In the genomic region with DNA sequence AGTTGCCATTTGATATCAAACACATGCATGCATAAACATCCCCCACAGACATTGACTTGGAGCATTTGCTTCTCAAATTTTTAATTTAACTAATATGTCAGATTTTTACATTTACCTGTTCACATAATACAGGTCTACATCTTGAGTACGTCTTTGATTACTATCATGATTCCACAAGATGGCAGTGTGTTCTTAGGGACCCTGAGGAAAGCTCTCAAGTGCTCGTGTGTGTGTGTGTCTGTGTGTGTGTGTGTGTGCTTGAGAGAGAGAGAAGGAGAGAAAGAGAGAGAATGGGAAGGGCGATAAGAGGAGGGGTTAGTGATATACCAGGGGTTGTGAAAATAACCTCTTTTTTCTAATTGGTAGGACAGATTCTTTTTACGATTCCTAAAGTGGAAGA, we compare ENCODE assay signal across 16 cellular contexts.
DNase-seq lines count a peak whose midpoint lies in the region; ATAC-seq and TF ChIP-seq lines count a peak whose summit lies in the region.
"Had no signal": no experiment of that assay in that cellular context is flagged by ENCODE, and none has a peak within 500 bp of the region (broad histone marks: within the 10 kb centered on the region; RNA-seq: fewer than 3 reads in every experiment).

No MANE protein-coding gene starts in this region.

- H3K36me3 Mint-ChIP-seq in activated naive CD4-positive, alpha-beta T cell treated with anti-CD3 and anti-CD28 coated beads, Interleukin-2, amount 50 U/mL, for 24 hours = no peaks in the 10 kb centered on the region
- peaks cover 6% of the 10 kb centered on the region; the same call in 1 of the 2 replicates for H3K36me3 Mint-ChIP-seq in HFFc6 (ENCODE audit: low read depth)
- H3K36me3 Mint-ChIP-seq: natural killer cell had no signal

- no peak overlapping the region for H3K4me2 ChIP-seq in OCI-LY1 (ENCODE audit: low read length)

- peak overlapping the region; percentile 72 for H3K4me3 Mint-ChIP-seq in activated naive CD4-positive, alpha-beta T cell treated with anti-CD3 and anti-CD28 coated beads, Interleukin-2, amount 50 U/mL, for 24 hours
- no peak overlapping the region for H3K4me3 Mint-ChIP-seq in HFFc6
- H3K4me3 Mint-ChIP-seq: natural killer cell had no signal

- TF ChIP-seq CTCF in OCI-LY1 (IDR thresholded peaks at IDR 0.05; ENCODE audit: low read length) = peak; percentile 27; the same call in 1 of the 2 replicates
- TF ChIP-seq CTCF in HFFc6 (IDR thresholded peaks at IDR 0.05) = no peak

- H3K4me1 Mint-ChIP-seq in activated naive CD4-positive, alpha-beta T cell treated with anti-CD3 and anti-CD28 coated beads, Interleukin-2, amount 50 U/mL, for 24 hours = peaks cover 3% of the 10 kb centered on the region
- no peaks in the 10 kb centered on the region for H3K4me1 Mint-ChIP-seq in HFFc6 (ENCODE audit: low read depth)
- H3K4me1 Mint-ChIP-seq: natural killer cell had no signal

- no peak overlapping the region for H2AFZ ChIP-seq in OCI-LY1 (ENCODE audit: low read length)

- peak overlapping the region; percentile 92 for H3K27ac Mint-ChIP-seq in activated naive CD4-positive, alpha-beta T cell treated with anti-CD3 and anti-CD28 coated beads, Interleukin-2, amount 50 U/mL, for 24 hours
- no peak overlapping the region for H3K27ac Mint-ChIP-seq in HFFc6
- H3K27ac Mint-ChIP-seq: natural killer cell had no signal

- no peaks in the 10 kb centered on the region for H4K20me1 ChIP-seq in OCI-LY1 (ENCODE audit: insufficient read depth, low read length)

- no peaks in the 10 kb centered on the region for H3K9me3 ChIP-seq in OCI-LY1 (ENCODE audit: low read length)
- H3K9me3 ChIP-seq: adrenal gland had no signal

- no peak overlapping the region for H3K4me3 ChIP-seq in OCI-LY1 (ENCODE audit: low read depth, low read length, poor library complexity, severe bottlenecking)
- H3K4me3 ChIP-seq: adrenal gland had no signal

- no peaks in the 10 kb centered on the region for H3K9me2 ChIP-seq in OCI-LY1 (ENCODE audit: low read depth, low read length)

- H3K9ac ChIP-seq in OCI-LY1 (ENCODE audit: low read length) = no peak overlapping the region

- H3K27me3 Mint-ChIP-seq in activated naive CD4-positive, alpha-beta T cell treated with anti-CD3 and anti-CD28 coated beads, Interleukin-2, amount 50 U/mL, for 24 hours = peaks cover 8% of the 10 kb centered on the region
- no peaks in the 10 kb centered on the region for H3K27me3 Mint-ChIP-seq in HFFc6 (ENCODE audit: insufficient read depth)

- ATAC-seq in stimulated activated naive CD8-positive, alpha-beta T cell treated with anti-CD3 and anti-CD28 coated beads, Interleukin-15, Interleukin-2, amounts not matched to agents 100 U/mL and 50 U/mL, for 24 hours = peak; percentile 59
- no peak for ATAC-seq in GM21825 (IDR thresholded peaks at IDR 0.05; ENCODE audit: unreplicated experiment)
- ATAC-seq: left lobe of liver, natural killer cell, right cardiac atrium had no signal

- no peaks in the 10 kb centered on the region for H3F3A ChIP-seq in OCI-LY1 (ENCODE audit: insufficient read depth, low read length)

- no peaks in the 10 kb centered on the region for H3K27me3 ChIP-seq in OCI-LY1 (ENCODE audit: insufficient read depth, low read length)
- H3K27me3 ChIP-seq: adrenal gland had no signal

- no peaks in the 10 kb centered on the region for H3K79me2 ChIP-seq in OCI-LY1 (ENCODE audit: insufficient read depth, low read length)

- no peaks in the 10 kb centered on the region for H3K4me1 ChIP-seq in OCI-LY1 (ENCODE audit: insufficient read depth, low read length, severe bottlenecking)
- H3K4me1 ChIP-seq: adrenal gland had no signal

- no peak for DNase-seq in activated naive CD4-positive, alpha-beta T cell (lab: John Stamatoyannopoulos, UW)
- DNase-seq in amniotic epithelial cell (ENCODE audit: low read depth) (peak; percentile 10), HFFc6 (no peak), UCSD-AML1 (lab: John Stamatoyannopoulos, UW; ENCODE audit: unreplicated experiment) (no peak)
- no peak for DNase-seq in stimulated activated naive CD8-positive, alpha-beta T cell treated with anti-CD3 and anti-CD28 coated beads, Interleukin-15, Interleukin-2, amounts not matched to agents 100 U/mL and 50 U/mL, for 24 hours
- DNase-seq: activated CD4-positive, alpha-beta T cell treated with anti-CD3 and anti-CD28 coated beads, Interleukin-2, amount 50 U/mL, for 1 hour; adrenal gland; GF-D8; glutamatergic neuron; natural killer cell; NCI-H2029; right cardiac atrium had no signal

- H3K27ac ChIP-seq in OCI-LY1 (ENCODE audit: low read depth, low read length, poor library complexity, severe bottlenecking) = no peak overlapping the region
- H3K27ac ChIP-seq: adrenal gland had no signal

- no peaks in the 10 kb centered on the region for H3K9me3 Mint-ChIP-seq in activated naive CD4-positive, alpha-beta T cell treated with anti-CD3 and anti-CD28 coated beads, Interleukin-2, amount 50 U/mL, for 24 hours
- H3K9me3 Mint-ChIP-seq in HFFc6 = peaks cover 48% of the 10 kb centered on the region
- H3K9me3 Mint-ChIP-seq: natural killer cell had no signal

- no peaks in the 10 kb centered on the region for H3K36me3 ChIP-seq in OCI-LY1 (ENCODE audit: insufficient read depth, low read length)
- H3K36me3 ChIP-seq: adrenal gland had no signal
